27 cellular contexts compared by ENCODE assay signal in genomic region chr15:89375093-89376062, GRCh38.
"Had no signal": no experiment of that assay in that cellular context is flagged by ENCODE, and none has a peak within 500 bp of the region (broad histone marks: within the 10 kb centered on the region; RNA-seq: fewer than 3 reads in every experiment).

No MANE protein-coding gene starts in this region.

- H3K9me3 ChIP-seq: breast epithelium had no signal

- DNase-seq: activated CD4-positive, alpha-beta T cell treated with anti-CD3 and anti-CD28 coated beads for 36 hours; activated CD4-positive, alpha-beta T cell treated with anti-CD3 and anti-CD28 coated beads, Interleukin-2, amount 50 U/mL, for 1 hour; activated CD8-positive, alpha-beta memory T cell treated with anti-CD3 and anti-CD28 coated beads, Interleukin-2, amount 50 U/mL, for 4 hours; activated CD8-positive, alpha-beta T cell treated with anti-CD3 and anti-CD28 coated beads for 36 hours; activated gamma-delta T cell treated with Interleukin-2 at 50 U/mL for 16 hours; activated naive CD4-positive, alpha-beta T cell treated with anti-CD3 and anti-CD28 coated beads, Interleukin-2, amount 10 ng/mL, durations not matched to agents 7 days and 5 days; activated naive CD8-positive, alpha-beta T cell treated with anti-CD3 and anti-CD28 coated beads for 36 hours; activated T-cell treated with anti-CD3 and anti-CD28 coated beads, Interleukin-2, amount 50 U/mL, for 72 hours; anterior cingulate cortex; Kasumi-1; KBM-7; NCI-H1048; NCI-H146; NCI-H187 treated with DMSO at 0.1 percent for 48 hours; NCI-H2081 treated with DMSO at 0.1 percent for 48 hours; NCI-H446 treated with DMSO at 0.1 percent for 48 hours; NCI-H524 treated with DMSO at 0.1 percent for 48 hours; NCI-H748 treated with DMSO at 0.1 percent for 48 hours; OCI-M1; RPMI8226; T-cell; T-helper 2 cell; T1000 had no signal

- H3K36me3 ChIP-seq: breast epithelium had no signal

- H3K27ac ChIP-seq: breast epithelium, VCaP had no signal

- H3K9me3 Mint-ChIP-seq: activated CD8-positive, alpha-beta T cell treated with anti-CD3 and anti-CD28 coated beads for 36 hours; activated naive CD4-positive, alpha-beta T cell treated with anti-CD3 and anti-CD28 coated beads, Interleukin-2, amount 10 ng/mL, durations not matched to agents 7 days and 5 days; activated naive CD8-positive, alpha-beta T cell treated with anti-CD3 and anti-CD28 coated beads for 36 hours; activated T-cell treated with anti-CD3 and anti-CD28 coated beads, Interleukin-2, amount 50 U/mL, for 72 hours; activated T-helper 2 cell treated with anti-CD3 and anti-CD28 coated beads, Interferon-gamma antibody, Interleukin-2, Interleukin-4, amounts not matched to agents 10 μg/mL and 5 μg/mL and 100 μg/mL, durations not matched to agents 14 hours and 24 hours and 36 hours; T-cell had no signal

- H3K4me3 ChIP-seq: breast epithelium, SK-N-MC had no signal

- H3K36me3 Mint-ChIP-seq: activated naive CD4-positive, alpha-beta T cell treated with anti-CD3 and anti-CD28 coated beads, Interleukin-2, amount 10 ng/mL, durations not matched to agents 7 days and 5 days; T-cell had no signal

- H3K27ac Mint-ChIP-seq: activated CD4-positive, alpha-beta T cell treated with anti-CD3 and anti-CD28 coated beads for 36 hours; activated CD8-positive, alpha-beta T cell treated with anti-CD3 and anti-CD28 coated beads for 36 hours; activated naive CD4-positive, alpha-beta T cell treated with anti-CD3 and anti-CD28 coated beads, Interleukin-2, amount 10 ng/mL, durations not matched to agents 7 days and 5 days; activated naive CD8-positive, alpha-beta T cell treated with anti-CD3 and anti-CD28 coated beads for 36 hours; activated T-cell treated with anti-CD3 and anti-CD28 coated beads, Interleukin-2, amount 50 U/mL, for 72 hours; activated T-helper 2 cell treated with anti-CD3 and anti-CD28 coated beads, Interferon-gamma antibody, Interleukin-2, Interleukin-4, amounts not matched to agents 10 μg/mL and 5 μg/mL and 100 μg/mL, durations not matched to agents 14 hours and 24 hours and 36 hours; T-cell had no signal

- H3K4me3 Mint-ChIP-seq: activated CD4-positive, alpha-beta T cell treated with anti-CD3 and anti-CD28 coated beads for 36 hours; activated CD8-positive, alpha-beta T cell treated with anti-CD3 and anti-CD28 coated beads for 36 hours; activated naive CD4-positive, alpha-beta T cell treated with anti-CD3 and anti-CD28 coated beads, Interleukin-2, amount 10 ng/mL, durations not matched to agents 7 days and 5 days; activated naive CD8-positive, alpha-beta T cell treated with anti-CD3 and anti-CD28 coated beads for 36 hours; activated T-cell treated with anti-CD3 and anti-CD28 coated beads, Interleukin-2, amount 50 U/mL, for 72 hours; T-cell had no signal
